In the genomic region with DNA sequence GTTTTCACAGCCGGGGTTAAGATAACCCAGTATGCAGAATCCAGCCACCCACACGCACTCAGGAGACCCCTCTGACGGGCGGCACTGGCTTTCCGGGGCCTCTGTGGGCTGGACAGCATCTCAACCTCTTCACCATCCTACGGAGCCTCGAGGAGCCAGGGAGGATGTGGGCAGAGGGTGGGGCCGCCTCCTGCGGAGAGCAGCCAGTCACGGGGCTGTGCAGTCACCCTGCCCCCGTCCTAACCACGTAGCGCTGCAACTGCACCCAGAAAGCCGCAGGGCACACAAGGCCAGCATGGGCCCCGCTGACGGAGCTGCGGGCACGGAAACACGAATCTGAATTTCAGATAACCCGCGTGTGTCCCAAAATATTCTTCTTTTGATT, we compare ENCODE assay signal across 8 cellular contexts.
DNase-seq lines count a peak whose midpoint lies in the region; ATAC-seq and TF ChIP-seq lines count a peak whose summit lies in the region.

No MANE protein-coding gene starts in this region.

- H3K27ac Mint-ChIP-seq in central memory CD8-positive, alpha-beta T cell (ENCODE audit: low read depth), result peak overlapping the region; percentile 96

- H3K79me2 ChIP-seq in osteoblast (ENCODE audit: insufficient read depth, low read length), result peaks cover 22% of the 10 kb centered on the region

- H3K27me3 Mint-ChIP-seq in central memory CD8-positive, alpha-beta T cell, result no peaks in the 10 kb centered on the region

- peak overlapping the region; percentile 47 for H3K4me3 ChIP-seq in osteoblast (ENCODE audit: insufficient read depth, low read length)

- H3K4me1 ChIP-seq in osteoblast (ENCODE audit: insufficient read depth, low read length), result peaks cover 19% of the 10 kb centered on the region

- peaks cover 61% of the 10 kb centered on the region for H3K4me1 Mint-ChIP-seq in central memory CD8-positive, alpha-beta T cell

- peak; percentile 92 for ATAC-seq in GM19452 (IDR thresholded peaks at IDR 0.05; ENCODE audit: unreplicated experiment)
- peak; percentile 83 for ATAC-seq in HG03521 (IDR thresholded peaks at IDR 0.05; ENCODE audit: unreplicated experiment)
- ATAC-seq in central memory CD8-positive, alpha-beta T cell (replicated peaks; ENCODE audit: extremely low read depth, poor library complexity, severe bottlenecking), result peak; percentile 95

- H3K27ac ChIP-seq in osteoblast (ENCODE audit: low read depth, low read length), result peak overlapping the region; percentile 95

- no peak for TF ChIP-seq CTCF in osteoblast (IDR thresholded peaks at IDR 0.05; ENCODE audit: extremely low read depth, low read depth, low read length)

- H3K9me3 Mint-ChIP-seq in central memory CD8-positive, alpha-beta T cell, result no peaks in the 10 kb centered on the region

- H3K36me3 Mint-ChIP-seq in central memory CD8-positive, alpha-beta T cell (ENCODE audit: insufficient read depth), result peaks cover 34% of the 10 kb centered on the region

- DNase-seq in Ammon's horn (ENCODE audit: low spot score), result peak; percentile 51
- DNase-seq in activated CD4-positive, CD25-positive, alpha-beta regulatory T cell (lab: John Stamatoyannopoulos, UW), result peak; percentile 69 to 90 (median 80)
- peak; percentile 82 to 91 for DNase-seq in central memory CD8-positive, alpha-beta T cell (ENCODE audit: low spot score in 2 of 2)
- peak; percentile 100 for DNase-seq in osteoblast (ENCODE audit: insufficient read length, low spot score, missing footprints)
- peak; percentile 67 for DNase-seq in ureter (ENCODE audit: low spot score)
- DNase-seq in cerebellar nuclear complex (lab: John Stamatoyannopoulos, UW), result no peak

- no peaks in the 10 kb centered on the region for H3K27me3 ChIP-seq in osteoblast (ENCODE audit: insufficient read depth, low read length)

- no peaks in the 10 kb centered on the region for H3K9me3 ChIP-seq in osteoblast (ENCODE audit: low read depth, low read length)

- H3K4me3 Mint-ChIP-seq in central memory CD8-positive, alpha-beta T cell, result peak overlapping the region; percentile 92

- peak overlapping the region; percentile 66 for H3K4me2 ChIP-seq in osteoblast (ENCODE audit: insufficient read depth, low read length)

- no peaks in the 10 kb centered on the region for H4K20me1 ChIP-seq in osteoblast (ENCODE audit: insufficient read depth, low read length)

- H2AFZ ChIP-seq in osteoblast (ENCODE audit: low read length), result peak overlapping the region; percentile 73

- H3K36me3 ChIP-seq in osteoblast (ENCODE audit: insufficient read depth, low read length), result no peaks in the 10 kb centered on the region

Comparison
In these comparisons a context has a peak if more than half of its experiments do, and no peak if none do; other contexts are left out.
1. DNase-seq: peak in Ammon's horn (single experiment), activated CD4-positive, CD25-positive, alpha-beta regulatory T cell (4 of 4), central memory CD8-positive, alpha-beta T cell (2 of 2), osteoblast (single experiment) and ureter (single experiment); none in cerebellar nuclear complex (0 of 2).
2. Peak in every context shown above with its lines, with median percentiles within 50 percentile points of each other: ATAC-seq.